25 cellular contexts compared by ENCODE assay signal in the genomic region with DNA sequence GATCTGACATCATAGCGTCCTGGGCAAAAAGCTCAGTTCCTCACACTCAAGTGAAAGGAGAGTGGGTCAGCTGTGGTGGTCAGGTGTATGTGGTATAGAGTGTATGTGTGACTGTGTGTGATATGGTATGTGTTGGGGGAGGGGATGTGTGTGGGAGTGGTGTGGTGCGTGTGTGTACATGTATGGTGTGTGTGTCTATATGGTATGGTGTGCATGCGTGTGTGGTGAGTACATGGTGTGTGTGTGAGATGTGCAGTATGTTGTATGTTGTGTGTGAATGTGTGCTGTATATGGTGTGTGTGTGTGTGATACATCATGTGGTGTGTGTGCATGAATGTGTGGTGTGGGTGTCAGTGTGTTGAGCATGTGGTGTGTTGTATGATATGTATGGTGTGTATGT. TPM values are rescaled to one million over a fixed set of nuclear protein-coding genes. Genes with fewer than 3 reads are reported as not detected.
"Had no signal": no experiment of that assay in that cellular context is flagged by ENCODE, and none has a peak within 500 bp of the region (broad histone marks: within the 10 kb centered on the region; RNA-seq: fewer than 3 reads in every experiment).

No MANE protein-coding gene starts in this region.

- H3K9me3 ChIP-seq: gastrocnemius medialis had no signal

- H3K36me3 ChIP-seq: esophagus muscularis mucosa, gastrocnemius medialis, spleen, stomach, thoracic aorta, transverse colon had no signal

- H3K4me1 Mint-ChIP-seq: natural killer cell had no signal

- DNase-seq: effector memory CD8-positive, alpha-beta T cell; gastrocnemius medialis; islet precursor cell; mammary epithelial cell; natural killer cell; psoas muscle; spleen; stimulated activated CD4-positive, alpha-beta T cell treated with anti-CD3 and anti-CD28 coated beads, Interleukin-15, amount 100 ng/mL, for 24 hours; stimulated activated CD4-positive, alpha-beta T cell treated with anti-CD3 and anti-CD28 coated beads, Interleukin-1b, Interleukin-23, amount 100 ng/mL, for 48 hours; stimulated activated CD4-positive, alpha-beta T cell treated with anti-CD3 and anti-CD28 coated beads, Interleukin-4, amount 100 ng/mL, for 24 hours; stimulated activated naive CD4-positive, alpha-beta T cell; stomach; substantia nigra; transverse colon had no signal

- FAIRE-seq: colon, urothelium cell line had no signal

- H3K4me1 ChIP-seq: esophagus muscularis mucosa, gastrocnemius medialis, psoas muscle, spleen, stomach, transverse colon had no signal

- ATAC-seq: effector memory CD8-positive, alpha-beta T cell; gastrocnemius medialis; left lobe of liver; psoas muscle; sciatic nerve had no signal

- H3K27me3 ChIP-seq: esophagus muscularis mucosa, spleen, stomach, transverse colon had no signal

- H3K4me3 Mint-ChIP-seq: dendritic cell treated with granulocyte-macrophage colony-stimulating factor and Interleukin-4, amounts not matched to agents 40 ng/mL and 50 ng/mL, for 4 days; effector memory CD8-positive, alpha-beta T cell; natural killer cell had no signal

- H3K27ac ChIP-seq: epithelial cell of prostate, esophagus muscularis mucosa, gastrocnemius medialis, psoas muscle, spleen, stomach, thoracic aorta, transverse colon had no signal

- H3K4me3 ChIP-seq: esophagus muscularis mucosa, gastrocnemius medialis, psoas muscle, spleen, stomach, thoracic aorta, transverse colon had no signal

- H3K27ac Mint-ChIP-seq: dendritic cell treated with granulocyte-macrophage colony-stimulating factor and Interleukin-4, amounts not matched to agents 40 ng/mL and 50 ng/mL, for 4 days; effector memory CD8-positive, alpha-beta T cell; natural killer cell had no signal

RNA-seq across cellular contexts. Expression of gene FAM3B, which starts 20.9 kb away (rescaled TPM):
- total RNA-seq: fibroblast of villous mesenchyme, gastrocnemius medialis, myocyte, skeletal muscle tissue had no signal
- polyA plus RNA-seq: mammary epithelial cell had no signal

RNA-seq across cellular contexts. Expression of gene MX2, which starts 24.3 kb away (rescaled TPM):
- total RNA-seq: mammary epithelial cell had no signal
- polyA plus RNA-seq: mammary epithelial cell had no signal
